Comparison of ENCODE assay signal across 22 cellular contexts in genomic region chr2:173588931-173589369, GRCh38.
DNase-seq lines count a peak whose midpoint lies in the region; ATAC-seq and TF ChIP-seq lines count a peak whose summit lies in the region.
"Had no signal": no experiment of that assay in that cellular context is flagged by ENCODE, and none has a peak within 500 bp of the region (broad histone marks: within the 10 kb centered on the region; RNA-seq: fewer than 3 reads in every experiment).

No MANE protein-coding gene starts in this region.

- no peaks in the 10 kb centered on the region for H3K4me1 Mint-ChIP-seq in activated CD4-positive, alpha-beta T cell treated with anti-CD3 and anti-CD28 coated beads, Interleukin-2, amount 10 ng/mL, durations not matched to agents 7 days and 5 days
- H3K4me1 Mint-ChIP-seq: activated naive CD8-positive, alpha-beta T cell treated with anti-CD3 and anti-CD28 coated beads, Interleukin-2, amount 10 ng/mL, durations not matched to agents 7 days and 5 days; immature natural killer cell; nephron progenitor cell had no signal

- CTCF ChIA-PET in mammary epithelial cell (lab: Charles Lee; ENCODE audit: low non-redundant PET): no interaction called here
- CTCF ChIA-PET in activated CD4-positive, alpha-beta T cell treated with anti-CD3 and anti-CD28 coated beads, Interleukin-2, amount 10 ng/mL, durations not matched to agents 7 days and 5 days (lab: Charles Lee): no interaction called here

- TF ChIP-seq CTCF in right atrium auricular region (IDR thresholded peaks at IDR 0.05): no peak
- TF ChIP-seq CTCF in mammary epithelial cell (conservative IDR thresholded peaks at IDR 0.05 in 1 of 2, IDR thresholded peaks at IDR 0.05 in 1 of 2; ENCODE audit: extremely low read depth in 1 of 2, insufficient read depth in 1 of 2, low read depth in 1 of 2, low read length in 2 of 2): no peak
- TF ChIP-seq CTCF in kidney epithelial cell (IDR thresholded peaks at IDR 0.05; ENCODE audit: insufficient read depth, low read length, poor library complexity, severe bottlenecking): no peak

- no peak overlapping the region for H3K4me3 Mint-ChIP-seq in activated CD4-positive, alpha-beta T cell treated with anti-CD3 and anti-CD28 coated beads, Interleukin-2, amount 10 ng/mL, durations not matched to agents 7 days and 5 days
- H3K4me3 Mint-ChIP-seq: activated naive CD8-positive, alpha-beta T cell treated with anti-CD3 and anti-CD28 coated beads, Interleukin-2, amount 10 ng/mL, durations not matched to agents 7 days and 5 days; H9; immature natural killer cell; mesothelial cell of epicardium; nephron progenitor cell had no signal

- H2AFZ ChIP-seq in mammary epithelial cell (ENCODE audit: low read depth, low read length): no peak overlapping the region

- ATAC-seq in left ventricle myocardium superior (peak; percentile 38), HG02571 (IDR thresholded peaks at IDR 0.05; ENCODE audit: unreplicated experiment) (no peak)
- ATAC-seq: heart left ventricle had no signal

- DNase-seq in left ventricle myocardium superior (no peak), right atrium auricular region (ENCODE audit: low spot score) (no peak), mammary epithelial cell (no peak), kidney epithelial cell (ENCODE audit: low read depth) (peak; percentile 43), NCI-H2029 treated with DMSO at 0.1 percent for 48 hours (lab: John Stamatoyannopoulos, UW) (no peak), NCI-H2227 (lab: John Stamatoyannopoulos, UW; ENCODE audit: unreplicated experiment) (no peak)
- DNase-seq in activated CD4-positive, alpha-beta T cell treated with anti-CD3 and anti-CD28 coated beads, Interleukin-2, amount 10 ng/mL, durations not matched to agents 7 days and 5 days: no peak
- DNase-seq: activated CD4-positive, alpha-beta T cell treated with anti-CD3 and anti-CD28 coated beads for 1 hour; activated naive CD8-positive, alpha-beta T cell treated with anti-CD3 and anti-CD28 coated beads, Interleukin-2, amount 10 ng/mL, durations not matched to agents 7 days and 5 days; C1 segment of cervical spinal cord; DMS 273 treated with DMSO at 0.1 percent for 48 hours; dorsolateral prefrontal cortex; H9; heart left ventricle; immature natural killer cell; nephron progenitor cell; small intestine; stimulated activated CD4-positive, alpha-beta T cell treated with anti-CD3 and anti-CD28 coated beads, Interleukin-2, amount 100 ng/mL, for 48 hours had no signal

- no peaks in the 10 kb centered on the region for H4K20me1 ChIP-seq in mammary epithelial cell (ENCODE audit: insufficient read depth, low read length)

- POLR2A ChIA-PET in activated CD4-positive, alpha-beta T cell treated with anti-CD3 and anti-CD28 coated beads, Interleukin-2, amount 10 ng/mL, durations not matched to agents 7 days and 5 days (lab: Charles Lee): no interaction called here

- intact Hi-C loops in left ventricle myocardium superior (cut with micrococcal nuclease) (no loop called here), mammary epithelial cell (cut with micrococcal nuclease) (no loop called here)

- H3K36me3 ChIP-seq in right atrium auricular region (no peaks in the 10 kb centered on the region), mammary epithelial cell (ENCODE audit: insufficient read depth, low read length) (no peaks in the 10 kb centered on the region), kidney epithelial cell (ENCODE audit: control insufficient read depth, insufficient read depth, low read length) (no peaks in the 10 kb centered on the region)
- H3K36me3 ChIP-seq: esophagus muscularis mucosa, heart left ventricle had no signal

- in situ Hi-C loops in mammary epithelial cell (cut with MboI; ENCODE audit: low sequenced_read_pairs in 2 of 2): no loop called here

- H3K9me3 Mint-ChIP-seq in activated CD4-positive, alpha-beta T cell treated with anti-CD3 and anti-CD28 coated beads, Interleukin-2, amount 10 ng/mL, durations not matched to agents 7 days and 5 days: peaks cover 6% of the 10 kb centered on the region

- H3K36me3 Mint-ChIP-seq in activated CD4-positive, alpha-beta T cell treated with anti-CD3 and anti-CD28 coated beads, Interleukin-2, amount 10 ng/mL, durations not matched to agents 7 days and 5 days (ENCODE audit: low read depth): no peaks in the 10 kb centered on the region
- H3K36me3 Mint-ChIP-seq: immature natural killer cell had no signal

- H3K4me3 ChIP-seq in right atrium auricular region (no peak overlapping the region), mammary epithelial cell (replicated peaks in 1 of 3; ENCODE audit: insufficient read depth in 1 of 3, low read depth in 2 of 3, low read length in 3 of 3) (no peak overlapping the region), kidney epithelial cell (ENCODE audit: low read depth, low read length) (no peak overlapping the region)
- H3K4me3 ChIP-seq: dorsolateral prefrontal cortex, esophagus muscularis mucosa, heart left ventricle had no signal

- WGBS in mammary epithelial cell (ENCODE audit: low coverage, missing lambda C conversion rate): 88% methylated on average over 9 of the region's 9 CpGs

- H3K79me2 ChIP-seq in mammary epithelial cell (ENCODE audit: insufficient read depth, low read length): no peaks in the 10 kb centered on the region

- H3K9ac ChIP-seq in mammary epithelial cell (ENCODE audit: insufficient read depth, low read length): no peak overlapping the region

- H3K27ac ChIP-seq in right atrium auricular region (no peak overlapping the region), mammary epithelial cell (ENCODE audit: insufficient read depth, low read depth, low read length) (peak overlapping the region; percentile 82)
- H3K27ac ChIP-seq: dorsolateral prefrontal cortex, esophagus muscularis mucosa had no signal

- no TSS peak for BruUV-seq in mammary epithelial cell (replicated peaks; lab: Mats Ljungman, UMichigan)

- H3K9me3 ChIP-seq in right atrium auricular region: peaks cover 0 to 7% of the 10 kb centered on the region in 2 donors
- H3K9me3 ChIP-seq in mammary epithelial cell (replicated peaks; ENCODE audit: insufficient read depth, low read length): peaks cover 18% of the 10 kb centered on the region

- H3K27me3 ChIP-seq in right atrium auricular region: no peaks in the 10 kb centered on the region
- no peaks in the 10 kb centered on the region for H3K27me3 ChIP-seq in mammary epithelial cell (ENCODE audit: insufficient read depth, low read length)
- H3K27me3 ChIP-seq in kidney epithelial cell (ENCODE audit: control insufficient read depth, insufficient read depth, low read length): no peaks in the 10 kb centered on the region
- H3K27me3 ChIP-seq: heart left ventricle had no signal

- dilution Hi-C loops in mammary epithelial cell (cut with HindIII; ENCODE audit: low sequenced_read_pairs): no loop called here

- peak overlapping the region; percentile 50 for H3K4me2 ChIP-seq in mammary epithelial cell (ENCODE audit: insufficient read depth, low read depth, low read length)

- H3K27ac Mint-ChIP-seq in activated CD4-positive, alpha-beta T cell treated with anti-CD3 and anti-CD28 coated beads, Interleukin-2, amount 10 ng/mL, durations not matched to agents 7 days and 5 days: no peak overlapping the region
- H3K27ac Mint-ChIP-seq: activated naive CD8-positive, alpha-beta T cell treated with anti-CD3 and anti-CD28 coated beads, Interleukin-2, amount 10 ng/mL, durations not matched to agents 7 days and 5 days; activated T-helper 2 cell treated with anti-CD3 and anti-CD28 coated beads, Interferon-gamma antibody, Interleukin-2, Interleukin-4, amounts not matched to agents 10 μg/mL and 5 μg/mL and 100 μg/mL, durations not matched to agents 14 hours and 24 hours and 36 hours; H9; immature natural killer cell; mesothelial cell of epicardium; nephron progenitor cell had no signal

- peaks cover 0 to 7% of the 10 kb centered on the region in 2 donors for H3K4me1 ChIP-seq in right atrium auricular region
- peaks cover 20% of the 10 kb centered on the region for H3K4me1 ChIP-seq in mammary epithelial cell (ENCODE audit: insufficient read depth, low read length)

- H3K27me3 Mint-ChIP-seq in activated CD4-positive, alpha-beta T cell treated with anti-CD3 and anti-CD28 coated beads, Interleukin-2, amount 10 ng/mL, durations not matched to agents 7 days and 5 days: peaks cover 18% of the 10 kb centered on the region
